3 cellular contexts compared by ENCODE assay signal in the genomic region with DNA sequence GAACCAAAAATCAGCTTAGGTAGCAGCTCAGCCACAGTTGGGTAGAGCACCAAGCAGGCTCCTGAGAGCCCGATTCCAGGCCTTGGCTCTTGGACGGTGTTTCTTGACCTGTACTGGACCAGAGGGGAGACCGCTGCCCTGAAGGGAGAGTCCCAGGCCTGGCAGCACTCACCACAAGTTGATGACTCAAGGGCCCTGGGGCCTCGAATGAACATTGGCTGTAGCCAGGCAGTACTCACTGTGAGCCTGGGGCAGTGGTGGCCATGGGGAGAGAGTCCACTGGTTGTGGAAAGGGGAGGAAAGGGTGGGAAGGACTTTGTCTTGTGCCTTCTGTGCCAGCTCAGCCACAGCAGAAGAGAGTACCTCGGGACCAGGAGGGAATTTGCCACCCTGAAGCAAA.
TF ChIP-seq lines count a peak whose summit lies in the region.

No MANE protein-coding gene starts in this region.

TF ChIP-seq in IMR-90, 13 proteins besides CTCF, POLR2A, EP300 and RAD21:
- no peak for TF ChIP-seq FOS (IDR thresholded peaks at IDR 0.05; ENCODE audit: low read depth, low read length)
- TF ChIP-seq, protein P1, sequence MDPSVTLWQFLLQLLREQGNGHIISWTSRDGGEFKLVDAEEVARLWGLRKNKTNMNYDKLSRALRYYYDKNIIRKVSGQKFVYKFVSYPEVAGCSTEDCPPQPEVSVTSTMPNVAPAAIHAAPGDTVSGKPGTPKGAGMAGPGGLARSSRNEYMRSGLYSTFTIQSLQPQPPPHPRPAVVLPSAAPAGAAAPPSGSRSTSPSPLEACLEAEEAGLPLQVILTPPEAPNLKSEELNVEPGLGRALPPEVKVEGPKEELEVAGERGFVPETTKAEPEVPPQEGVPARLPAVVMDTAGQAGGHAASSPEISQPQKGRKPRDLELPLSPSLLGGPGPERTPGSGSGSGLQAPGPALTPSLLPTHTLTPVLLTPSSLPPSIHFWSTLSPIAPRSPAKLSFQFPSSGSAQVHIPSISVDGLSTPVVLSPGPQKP (IDR thresholded peaks at IDR 0.05; ENCODE audit: borderline replicate concordance, low read depth, low read length), result no peak
- TF ChIP-seq NFE2L2 (IDR thresholded peaks at IDR 0.05; ENCODE audit: low read depth, low read length), result no peak

TF ChIP-seq in GM12878, 131 proteins besides CTCF, POLR2A, EP300 and RAD21:
- TF ChIP-seq SUZ12 (IDR thresholded peaks at IDR 0.05; ENCODE audit: unreplicated experiment) (no peak), TCF12 (IDR thresholded peaks at IDR 0.05; ENCODE audit: low read depth, low read length) (no peak), STAT3 (IDR thresholded peaks at IDR 0.05; ENCODE audit: low read depth, low read length) (no peak), SREBF1 (IDR thresholded peaks at IDR 0.05; ENCODE audit: low read length) (no peak), ZNF274 (IDR thresholded peaks at IDR 0.05; ENCODE audit: insufficient read depth, insufficient read length) (no peak), KDM1A (IDR thresholded peaks at IDR 0.05; ENCODE audit: borderline replicate concordance) (no peak), EED (IDR thresholded peaks at IDR 0.05; ENCODE audit: low read depth) (no peak), CEBPB (IDR thresholded peaks at IDR 0.05; ENCODE audit: borderline replicate concordance in 1 of 2, low read depth in 2 of 2, low read length in 2 of 2) (no peak), CHD1 (IDR thresholded peaks at IDR 0.05; ENCODE audit: low read depth, low read length) (no peak), SUPT20H (IDR thresholded peaks at IDR 0.05; ENCODE audit: borderline replicate concordance, control insufficient read depth, low read depth, low read length) (no peak), CHD4 (IDR thresholded peaks at IDR 0.05) (no peak), STAT1 (conservative IDR thresholded peaks at IDR 0.05) (no peak), SPI1 (IDR thresholded peaks at IDR 0.05; ENCODE audit: borderline replicate concordance, insufficient read depth, low read depth, low read length) (no peak), DPF2 (IDR thresholded peaks at IDR 0.05) (no peak)
- TF ChIP-seq, protein P2, sequence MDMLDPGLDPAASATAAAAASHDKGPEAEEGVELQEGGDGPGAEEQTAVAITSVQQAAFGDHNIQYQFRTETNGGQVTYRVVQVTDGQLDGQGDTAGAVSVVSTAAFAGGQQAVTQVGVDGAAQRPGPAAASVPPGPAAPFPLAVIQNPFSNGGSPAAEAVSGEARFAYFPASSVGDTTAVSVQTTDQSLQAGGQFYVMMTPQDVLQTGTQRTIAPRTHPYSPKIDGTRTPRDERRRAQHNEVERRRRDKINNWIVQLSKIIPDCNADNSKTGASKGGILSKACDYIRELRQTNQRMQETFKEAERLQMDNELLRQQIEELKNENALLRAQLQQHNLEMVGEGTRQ (IDR thresholded peaks at IDR 0.05; ENCODE audit: borderline replicate concordance, low read depth, low read length), result no peak
- TF ChIP-seq, protein P3, sequence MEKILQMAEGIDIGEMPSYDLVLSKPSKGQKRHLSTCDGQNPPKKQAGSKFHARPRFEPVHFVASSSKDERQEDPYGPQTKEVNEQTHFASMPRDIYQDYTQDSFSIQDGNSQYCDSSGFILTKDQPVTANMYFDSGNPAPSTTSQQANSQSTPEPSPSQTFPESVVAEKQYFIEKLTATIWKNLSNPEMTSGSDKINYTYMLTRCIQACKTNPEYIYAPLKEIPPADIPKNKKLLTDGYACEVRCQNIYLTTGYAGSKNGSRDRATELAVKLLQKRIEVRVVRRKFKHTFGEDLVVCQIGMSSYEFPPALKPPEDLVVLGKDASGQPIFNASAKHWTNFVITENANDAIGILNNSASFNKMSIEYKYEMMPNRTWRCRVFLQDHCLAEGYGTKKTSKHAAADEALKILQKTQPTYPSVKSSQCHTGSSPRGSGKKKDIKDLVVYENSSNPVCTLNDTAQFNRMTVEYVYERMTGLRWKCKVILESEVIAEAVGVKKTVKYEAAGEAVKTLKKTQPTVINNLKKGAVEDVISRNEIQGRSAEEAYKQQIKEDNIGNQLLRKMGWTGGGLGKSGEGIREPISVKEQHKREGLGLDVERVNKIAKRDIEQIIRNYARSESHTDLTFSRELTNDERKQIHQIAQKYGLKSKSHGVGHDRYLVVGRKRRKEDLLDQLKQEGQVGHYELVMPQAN (conservative IDR thresholded peaks at IDR 0.05), result no peak
- TF ChIP-seq, protein P4, sequence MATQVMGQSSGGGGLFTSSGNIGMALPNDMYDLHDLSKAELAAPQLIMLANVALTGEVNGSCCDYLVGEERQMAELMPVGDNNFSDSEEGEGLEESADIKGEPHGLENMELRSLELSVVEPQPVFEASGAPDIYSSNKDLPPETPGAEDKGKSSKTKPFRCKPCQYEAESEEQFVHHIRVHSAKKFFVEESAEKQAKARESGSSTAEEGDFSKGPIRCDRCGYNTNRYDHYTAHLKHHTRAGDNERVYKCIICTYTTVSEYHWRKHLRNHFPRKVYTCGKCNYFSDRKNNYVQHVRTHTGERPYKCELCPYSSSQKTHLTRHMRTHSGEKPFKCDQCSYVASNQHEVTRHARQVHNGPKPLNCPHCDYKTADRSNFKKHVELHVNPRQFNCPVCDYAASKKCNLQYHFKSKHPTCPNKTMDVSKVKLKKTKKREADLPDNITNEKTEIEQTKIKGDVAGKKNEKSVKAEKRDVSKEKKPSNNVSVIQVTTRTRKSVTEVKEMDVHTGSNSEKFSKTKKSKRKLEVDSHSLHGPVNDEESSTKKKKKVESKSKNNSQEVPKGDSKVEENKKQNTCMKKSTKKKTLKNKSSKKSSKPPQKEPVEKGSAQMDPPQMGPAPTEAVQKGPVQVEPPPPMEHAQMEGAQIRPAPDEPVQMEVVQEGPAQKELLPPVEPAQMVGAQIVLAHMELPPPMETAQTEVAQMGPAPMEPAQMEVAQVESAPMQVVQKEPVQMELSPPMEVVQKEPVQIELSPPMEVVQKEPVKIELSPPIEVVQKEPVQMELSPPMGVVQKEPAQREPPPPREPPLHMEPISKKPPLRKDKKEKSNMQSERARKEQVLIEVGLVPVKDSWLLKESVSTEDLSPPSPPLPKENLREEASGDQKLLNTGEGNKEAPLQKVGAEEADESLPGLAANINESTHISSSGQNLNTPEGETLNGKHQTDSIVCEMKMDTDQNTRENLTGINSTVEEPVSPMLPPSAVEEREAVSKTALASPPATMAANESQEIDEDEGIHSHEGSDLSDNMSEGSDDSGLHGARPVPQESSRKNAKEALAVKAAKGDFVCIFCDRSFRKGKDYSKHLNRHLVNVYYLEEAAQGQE (IDR thresholded peaks at IDR 0.05; ENCODE audit: low read depth, low read length), result no peak
- TF ChIP-seq, protein P5, sequence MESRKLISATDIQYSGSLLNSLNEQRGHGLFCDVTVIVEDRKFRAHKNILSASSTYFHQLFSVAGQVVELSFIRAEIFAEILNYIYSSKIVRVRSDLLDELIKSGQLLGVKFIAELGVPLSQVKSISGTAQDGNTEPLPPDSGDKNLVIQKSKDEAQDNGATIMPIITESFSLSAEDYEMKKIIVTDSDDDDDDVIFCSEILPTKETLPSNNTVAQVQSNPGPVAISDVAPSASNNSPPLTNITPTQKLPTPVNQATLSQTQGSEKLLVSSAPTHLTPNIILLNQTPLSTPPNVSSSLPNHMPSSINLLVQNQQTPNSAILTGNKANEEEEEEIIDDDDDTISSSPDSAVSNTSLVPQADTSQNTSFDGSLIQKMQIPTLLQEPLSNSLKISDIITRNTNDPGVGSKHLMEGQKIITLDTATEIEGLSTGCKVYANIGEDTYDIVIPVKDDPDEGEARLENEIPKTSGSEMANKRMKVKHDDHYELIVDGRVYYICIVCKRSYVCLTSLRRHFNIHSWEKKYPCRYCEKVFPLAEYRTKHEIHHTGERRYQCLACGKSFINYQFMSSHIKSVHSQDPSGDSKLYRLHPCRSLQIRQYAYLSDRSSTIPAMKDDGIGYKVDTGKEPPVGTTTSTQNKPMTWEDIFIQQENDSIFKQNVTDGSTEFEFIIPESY (IDR thresholded peaks at IDR 0.05), result no peak
TF ChIP-seq in GM12878: peak in this region for 0.

TF ChIP-seq in GM12891, 5 proteins besides CTCF, POLR2A, EP300 and RAD21:
- TF ChIP-seq POU2F2 (IDR thresholded peaks at IDR 0.05; ENCODE audit: low read depth, low read length), result no peak
- TF ChIP-seq PAX5 (IDR thresholded peaks at IDR 0.05; ENCODE audit: insufficient read depth, low read length, severe bottlenecking), result no peak
- TF ChIP-seq TAF1 (IDR thresholded peaks at IDR 0.05; ENCODE audit: low read depth, low read length), result no peak
- no peak for TF ChIP-seq POLR2AphosphoS5 (IDR thresholded peaks at IDR 0.05; ENCODE audit: low read depth, low read length)
- TF ChIP-seq SPI1 (IDR thresholded peaks at IDR 0.05; ENCODE audit: low read depth, low read length), result no peak
TF ChIP-seq in GM12891: peak in this region for 0.
